ENCODE assay signal across 2 cellular contexts in genomic region chr4:38822748-38823303, GRCh38.
TF ChIP-seq lines count a peak whose summit lies in the region.

No MANE protein-coding gene starts in this region.

TF ChIP-seq in GM12891, 5 proteins besides CTCF, POLR2A, EP300 and RAD21:
- TF ChIP-seq POLR2AphosphoS5 (IDR thresholded peaks at IDR 0.05; ENCODE audit: low read depth, low read length) (0 out of 2 replicates have a peak, but pooled peaks have one; percentile 15), POU2F2 (IDR thresholded peaks at IDR 0.05; ENCODE audit: low read depth, low read length) (no peak)

TF ChIP-seq in GM12878, 131 proteins besides CTCF, POLR2A, EP300 and RAD21:
- TF ChIP-seq CBX5 (IDR thresholded peaks at IDR 0.05; ENCODE audit: low read depth) (peak; percentile 17; the same call in 1 of the 2 replicates), SMARCA5 (IDR thresholded peaks at IDR 0.05) (no peak), ZBTB33 (IDR thresholded peaks at IDR 0.05) (peak; percentile 50; the same call in 1 of the 2 replicates)
